ENCODE assay signal across 18 cellular contexts in genomic region chr16:13798211-13798610, GRCh38.
DNase-seq lines count a peak whose midpoint lies in the region; ATAC-seq and TF ChIP-seq lines count a peak whose summit lies in the region.
"Had no signal": no experiment of that assay in that cellular context is flagged by ENCODE, and none has a peak within 500 bp of the region (broad histone marks: within the 10 kb centered on the region; RNA-seq: fewer than 3 reads in every experiment).

No MANE protein-coding gene starts in this region.

- no peak for ATAC-seq in GM18873 (IDR thresholded peaks at IDR 0.05; ENCODE audit: low FRiP score, unreplicated experiment)
- ATAC-seq: A549; CD8-positive, alpha-beta T cell had no signal

- no peaks in the 10 kb centered on the region for H3K36me3 ChIP-seq in WERI-Rb-1
- H3K36me3 ChIP-seq: BLaER1 treated with 17β-estradiol and CSF1 and Interleukin-3, amounts not matched to agents 10 nM and 100 nM had no signal

- H3K27ac ChIP-seq in WERI-Rb-1, result no peak overlapping the region
- H3K27ac ChIP-seq: 22Rv1; A549; BLaER1 treated with 17β-estradiol and CSF1 and Interleukin-3, amounts not matched to agents 10 nM and 100 nM; C4-2B had no signal

- no peak for TF ChIP-seq CTCF in WERI-Rb-1 (IDR thresholded peaks at IDR 0.05; ENCODE audit: low read depth, low read length)

- DNase-seq in DMS 273 (lab: John Stamatoyannopoulos, UW; ENCODE audit: unreplicated experiment), result peak; percentile 21
- no peak for DNase-seq in DMS 273 treated with DMSO at 0.1 percent for 48 hours (lab: John Stamatoyannopoulos, UW)
- peak; percentile 90 for DNase-seq in NCI-H82 treated with DMSO at 0.1 percent for 48 hours (lab: John Stamatoyannopoulos, UW; ENCODE audit: unreplicated experiment)
- DNase-seq in WERI-Rb-1, result peak; percentile 57
- no peak for DNase-seq in germinal center (ENCODE audit: low spot score)
- DNase-seq: AML-193; Caco-2; Calu3; CD4-positive, alpha-beta T cell; CD8-positive, alpha-beta T cell; DMS153; DMS79 treated with DMSO at 0.1 percent for 48 hours; GF-D8 had no signal

- H3K4me3 ChIP-seq in WERI-Rb-1 (ENCODE audit: low read depth, low read length), result no peak overlapping the region
- H3K4me3 ChIP-seq: A549; BLaER1 treated with 17β-estradiol and CSF1 and Interleukin-3, amounts not matched to agents 10 nM and 100 nM had no signal

- no peaks in the 10 kb centered on the region for H3K9me3 ChIP-seq in WERI-Rb-1 (ENCODE audit: severe bottlenecking)
- H3K9me3 ChIP-seq: A549; BLaER1 treated with 17β-estradiol and CSF1 and Interleukin-3, amounts not matched to agents 10 nM and 100 nM; Caco-2 had no signal

- no peaks in the 10 kb centered on the region for H3K27me3 ChIP-seq in WERI-Rb-1 (ENCODE audit: insufficient read depth, low read depth, severe bottlenecking)
- H3K27me3 ChIP-seq: BLaER1 treated with 17β-estradiol and CSF1 and Interleukin-3, amounts not matched to agents 10 nM and 100 nM had no signal

Comparison
In these comparisons a context has a peak if more than half of its experiments do, and no peak if none do; other contexts are left out.
1. DNase-seq: peak in DMS 273 (single experiment), NCI-H82 treated with DMSO at 0.1 percent for 48 hours (single experiment) and WERI-Rb-1 (single experiment); none in DMS 273 treated with DMSO at 0.1 percent for 48 hours (single experiment) and germinal center (single experiment).